12 cellular contexts compared by ENCODE assay signal in the genomic region with DNA sequence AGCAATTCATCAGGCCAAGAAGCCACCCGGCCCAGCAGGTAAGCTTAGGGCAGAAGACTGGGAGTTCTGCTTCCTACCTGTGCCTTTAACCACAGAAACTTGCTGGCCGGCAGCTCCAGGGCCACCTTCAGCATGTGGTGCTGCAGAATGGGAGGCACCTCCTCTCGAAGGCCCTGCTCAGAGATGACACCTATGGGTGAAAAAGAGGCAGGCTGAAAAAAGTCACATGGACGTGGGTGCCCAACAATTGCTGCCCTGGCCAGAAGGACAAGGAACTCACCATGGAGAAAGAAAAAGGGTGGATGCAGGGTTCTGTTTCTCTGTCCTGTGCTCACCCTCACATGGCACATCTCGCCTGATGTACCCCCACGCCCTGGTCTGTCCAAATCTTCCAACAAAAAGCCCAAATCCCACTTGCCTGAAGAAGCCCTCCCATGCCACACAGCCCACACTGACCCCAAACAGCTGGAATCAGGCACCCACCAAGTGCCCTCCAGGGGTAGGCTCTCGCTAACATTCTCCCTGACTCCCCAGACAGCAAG. TPM values are rescaled to one million over a fixed set of nuclear protein-coding genes. Genes with fewer than 3 reads are reported as not detected.
DNase-seq lines count a peak whose midpoint lies in the region; ATAC-seq and TF ChIP-seq lines count a peak whose summit lies in the region.
"Had no signal": no experiment of that assay in that cellular context is flagged by ENCODE, and none has a peak within 500 bp of the region (broad histone marks: within the 10 kb centered on the region; RNA-seq: fewer than 3 reads in every experiment).

No MANE protein-coding gene starts in this region.

- H3K27ac ChIP-seq in breast epithelium (peak overlapping the region in 1 of 2 donors; percentile 78), testis (no peak overlapping the region)

- H3K9me3 ChIP-seq in breast epithelium (no peaks in the 10 kb centered on the region), testis (no peaks in the 10 kb centered on the region)

- H3K4me3 ChIP-seq in breast epithelium (no peak overlapping the region), epithelial cell of proximal tubule (ENCODE audit: low read depth, low read length) (no peak overlapping the region), testis (no peak overlapping the region)

- intact Hi-C loops in MCF 10A (cut with micrococcal nuclease) = no loop called here
- intact Hi-C loops in breast epithelium (cut with DNase I; ENCODE audit: low total_unique reads) = loop anchor here (5.0 kb wide), 1 partner anchor 507 kb away; no protein-coding TSS in a partner anchor
- intact Hi-C loops in testis (cut with DNase I; ENCODE audit: low total_unique reads) = no loop called here

- no peaks in the 10 kb centered on the region for H3K27me3 Mint-ChIP-seq in MCF 10A (ENCODE audit: insufficient read depth, unreplicated experiment)
- H3K27me3 Mint-ChIP-seq: dendritic cell treated with granulocyte-macrophage colony-stimulating factor and Interleukin-4, amounts not matched to agents 40 ng/mL and 50 ng/mL, for 4 days; T-cell had no signal

- no peak for TF ChIP-seq POLR2A in breast epithelium (IDR thresholded peaks at IDR 0.05)
- TF ChIP-seq POLR2A in testis (IDR thresholded peaks at IDR 0.05) = no peak

- H3K4me1 Mint-ChIP-seq in MCF 10A (ENCODE audit: insufficient read depth, unreplicated experiment) = peaks cover 9% of the 10 kb centered on the region
- no peaks in the 10 kb centered on the region for H3K4me1 Mint-ChIP-seq in stimulated activated effector memory CD8-positive, alpha-beta T cell treated with anti-CD3 and anti-CD28 coated beads, Interleukin-12 subunit alpha, Interleukin-12 subunit beta, amount 100 ng/mL, for 72 hours
- H3K4me1 Mint-ChIP-seq: T-cell had no signal

- H3K4me3 Mint-ChIP-seq in MCF 10A (ENCODE audit: unreplicated experiment) = no peak overlapping the region
- no peak overlapping the region for H3K4me3 Mint-ChIP-seq in stimulated activated effector memory CD8-positive, alpha-beta T cell treated with anti-CD3 and anti-CD28 coated beads, Interleukin-12 subunit alpha, Interleukin-12 subunit beta, amount 100 ng/mL, for 72 hours
- H3K4me3 Mint-ChIP-seq: dendritic cell treated with granulocyte-macrophage colony-stimulating factor and Interleukin-4, amounts not matched to agents 40 ng/mL and 50 ng/mL, for 4 days; T-cell had no signal

- 73 to 80% methylated on average over 7 of the region's 7 CpGs for WGBS in testis, 2 donors

- DNase-seq in MCF 10A (ENCODE audit: unreplicated experiment) (peak; percentile 42), breast epithelium (ENCODE audit: low spot score in 2 of 2) (no peak), NCI-H69 (lab: John Stamatoyannopoulos, UW) (peak; percentile 23), epithelial cell of proximal tubule (ENCODE audit: low read depth) (no peak), testis (peak; percentile 65)
- no peak for DNase-seq in stimulated activated effector memory CD8-positive, alpha-beta T cell treated with anti-CD3 and anti-CD28 coated beads, Interleukin-12 subunit alpha, Interleukin-12 subunit beta, amount 100 ng/mL, for 72 hours (ENCODE audit: low spot score in 2 of 2)
- DNase-seq: NCI-H1048; stimulated activated naive CD4-positive, alpha-beta T cell; T-cell had no signal

- no peaks in the 10 kb centered on the region for H3K9me3 Mint-ChIP-seq in MCF 10A (ENCODE audit: unreplicated experiment)
- no peaks in the 10 kb centered on the region for H3K9me3 Mint-ChIP-seq in stimulated activated effector memory CD8-positive, alpha-beta T cell treated with anti-CD3 and anti-CD28 coated beads, Interleukin-12 subunit alpha, Interleukin-12 subunit beta, amount 100 ng/mL, for 72 hours
- H3K9me3 Mint-ChIP-seq: dendritic cell treated with granulocyte-macrophage colony-stimulating factor and Interleukin-4, amounts not matched to agents 40 ng/mL and 50 ng/mL, for 4 days; T-cell had no signal

- peak; percentile 34 for TF ChIP-seq CTCF in MCF 10A (IDR thresholded peaks at IDR 0.05; ENCODE audit: unreplicated experiment)
- TF ChIP-seq CTCF in breast epithelium (IDR thresholded peaks at IDR 0.05) = peak in 1 of 3 donors; percentile 10
- peak; percentile 47 for TF ChIP-seq CTCF in epithelial cell of proximal tubule (conservative IDR thresholded peaks at IDR 0.05; ENCODE audit: low read depth, low read length)
- TF ChIP-seq CTCF in testis (IDR thresholded peaks at IDR 0.05) = peak in 2 of 3 experiments; percentile 20 to 30

- CTCF ChIA-PET in MCF 10A (lab: Yijun Ruan, JAX) = interaction anchor here (0.6 to 3.0 kb wide), 4 partner anchors 10 to 600 kb away, joined by 3 to 14 read pairs (median 4); no protein-coding TSS in a partner anchor

- no TSS peak for BruUV-seq in MCF 10A (replicated peaks; lab: Mats Ljungman, UMichigan)

- POLR2A ChIA-PET in MCF 10A (lab: Yijun Ruan, JAX) = interaction anchor here (2.5 to 4.1 kb wide), 2 partner anchors 8 to 12 kb away, joined by 11 to 16 read pairs; no protein-coding TSS in a partner anchor

- no peak for ATAC-seq in HG03565 (IDR thresholded peaks at IDR 0.05; ENCODE audit: unreplicated experiment)
- ATAC-seq in HG02623 (IDR thresholded peaks at IDR 0.05; ENCODE audit: unreplicated experiment) = no peak
- ATAC-seq in stimulated activated effector memory CD8-positive, alpha-beta T cell treated with anti-CD3 and anti-CD28 coated beads, Interleukin-12 subunit alpha, Interleukin-12 subunit beta, amount 100 ng/mL, for 72 hours = no peak
- ATAC-seq: T-cell had no signal

- H3K27me3 ChIP-seq in breast epithelium (no peaks in the 10 kb centered on the region), testis (no peaks in the 10 kb centered on the region)

- peaks cover 96% of the 10 kb centered on the region for H3K36me3 Mint-ChIP-seq in MCF 10A (ENCODE audit: insufficient read depth, unreplicated experiment)
- H3K36me3 Mint-ChIP-seq in stimulated activated effector memory CD8-positive, alpha-beta T cell treated with anti-CD3 and anti-CD28 coated beads, Interleukin-12 subunit alpha, Interleukin-12 subunit beta, amount 100 ng/mL, for 72 hours = peaks cover 99% of the 10 kb centered on the region

- H3K36me3 ChIP-seq in breast epithelium = peaks cover 17% of the 10 kb centered on the region
- H3K36me3 ChIP-seq in testis (ENCODE audit: low read depth, missing control alignments) = no peaks in the 10 kb centered on the region

- no peak overlapping the region for H3K27ac Mint-ChIP-seq in MCF 10A (ENCODE audit: low read depth, unreplicated experiment)
- H3K27ac Mint-ChIP-seq in stimulated activated effector memory CD8-positive, alpha-beta T cell treated with anti-CD3 and anti-CD28 coated beads, Interleukin-12 subunit alpha, Interleukin-12 subunit beta, amount 100 ng/mL, for 72 hours = no peak overlapping the region
- H3K27ac Mint-ChIP-seq: dendritic cell treated with granulocyte-macrophage colony-stimulating factor and Interleukin-4, amounts not matched to agents 40 ng/mL and 50 ng/mL, for 4 days; T-cell had no signal

- H3K4me1 ChIP-seq in breast epithelium (peaks cover 0 to 9% of the 10 kb centered on the region in 2 donors), testis (peaks cover 5% of the 10 kb centered on the region)

RNA-seq across cellular contexts. Expression of a gene that starts 33.0 kb away (rescaled TPM):
- total RNA-seq in MCF 10A (2022) (32.3 and 43.5 TPM in 2 replicates), breast epithelium (10 to 100 TPM; 12.8 to 22.2 (median 20.6) TPM), epithelial cell of proximal tubule (11.6 and 14.2 TPM in 2 replicates), testis (10 to 100 TPM; 38.8 to 41.4 TPM)
- 16.6 TPM for polyA plus RNA-seq in testis (ENCODE audit: insufficient read depth, low read depth, low replicate concordance)

RNA-seq across cellular contexts. Expression of a gene that starts 52.7 kb away (rescaled TPM):
- total RNA-seq in MCF 10A (2022) = 16.8 and 22.2 TPM in 2 replicates
- 10 to 100 TPM; 30.2 to 69.8 (median 58.5) TPM for total RNA-seq in breast epithelium
- total RNA-seq in epithelial cell of proximal tubule = 0.29 and 0.92 TPM in 2 replicates
- total RNA-seq in testis = 10 to 100 TPM; 28.4 to 44.2 TPM
- polyA plus RNA-seq in testis (ENCODE audit: insufficient read depth, low read depth, low replicate concordance) = 47.0 TPM

Comparison
In these comparisons a context has a peak if more than half of its experiments do, and no peak if none do; other contexts are left out.
1. DNase-seq: peak in MCF 10A (single experiment), NCI-H69 (single experiment) and testis (single experiment); none in breast epithelium (0 of 2), epithelial cell of proximal tubule (single experiment) and stimulated activated effector memory CD8-positive, alpha-beta T cell treated with anti-CD3 and anti-CD28 coated beads, Interleukin-12 subunit alpha, Interleukin-12 subunit beta, amount 100 ng/mL, for 72 hours (0 of 2).